Comparison of ENCODE assay signal across 17 cellular contexts in genomic region chr4:189232274-189232673, GRCh38.
DNase-seq lines count a peak whose midpoint lies in the region; ATAC-seq and TF ChIP-seq lines count a peak whose summit lies in the region.
"Had no signal": no experiment of that assay in that cellular context is flagged by ENCODE, and none has a peak within 500 bp of the region (broad histone marks: within the 10 kb centered on the region; RNA-seq: fewer than 3 reads in every experiment).

No MANE protein-coding gene starts in this region.

- no peak overlapping the region for H3K27ac Mint-ChIP-seq in activated naive CD4-positive, alpha-beta T cell treated with anti-CD3 and anti-CD28 coated beads, Interleukin-2, amount 10 ng/mL, durations not matched to agents 7 days and 5 days
- H3K27ac Mint-ChIP-seq: B cell; CD4-positive, alpha-beta memory T cell; HFFc6 had no signal

- no peak overlapping the region for H3K4me3 Mint-ChIP-seq in activated naive CD4-positive, alpha-beta T cell treated with anti-CD3 and anti-CD28 coated beads, Interleukin-2, amount 10 ng/mL, durations not matched to agents 7 days and 5 days
- H3K4me3 Mint-ChIP-seq: B cell; CD4-positive, alpha-beta memory T cell; HFFc6 had no signal

- 7% methylated on average over 2 of the region's 2 CpGs for WGBS in mammary epithelial cell (ENCODE audit: low coverage, missing lambda C conversion rate)

- no peak for TF ChIP-seq CTCF in AG10803 (conservative IDR thresholded peaks at IDR 0.05; ENCODE audit: low read length)
- no peak for TF ChIP-seq CTCF in mammary epithelial cell (conservative IDR thresholded peaks at IDR 0.05 in 1 of 2, IDR thresholded peaks at IDR 0.05 in 1 of 2; ENCODE audit: extremely low read depth in 1 of 2, insufficient read depth in 1 of 2, low read depth in 1 of 2, low read length in 2 of 2)
- no peak for TF ChIP-seq CTCF in fibroblast of mammary gland (conservative IDR thresholded peaks at IDR 0.05; ENCODE audit: control insufficient read depth, insufficient read depth, low read depth, low read length)
- TF ChIP-seq CTCF in OCI-LY7 (conservative IDR thresholded peaks at IDR 0.05; ENCODE audit: low read length), result no peak

- no peaks in the 10 kb centered on the region for H3K4me1 Mint-ChIP-seq in activated naive CD4-positive, alpha-beta T cell treated with anti-CD3 and anti-CD28 coated beads, Interleukin-2, amount 10 ng/mL, durations not matched to agents 7 days and 5 days
- H3K4me1 Mint-ChIP-seq: B cell; CD4-positive, alpha-beta memory T cell had no signal

- no peaks in the 10 kb centered on the region for H3K36me3 Mint-ChIP-seq in activated naive CD4-positive, alpha-beta T cell treated with anti-CD3 and anti-CD28 coated beads, Interleukin-2, amount 10 ng/mL, durations not matched to agents 7 days and 5 days
- H3K36me3 Mint-ChIP-seq: CD4-positive, alpha-beta memory T cell had no signal

- H2AFZ ChIP-seq in mammary epithelial cell (ENCODE audit: low read depth, low read length) (no peak overlapping the region), OCI-LY7 (ENCODE audit: low read length) (no peak overlapping the region)

- BruUV-seq in mammary epithelial cell (replicated peaks; lab: Mats Ljungman, UMichigan), result no TSS peak
- no TSS peak for BruUV-seq in OCI-LY7 (replicated peaks; lab: Mats Ljungman, UMichigan)

- H3K4me3 ChIP-seq in AG10803 (ENCODE audit: low read length) (no peak overlapping the region), mammary epithelial cell (replicated peaks in 1 of 3; ENCODE audit: insufficient read depth in 1 of 3, low read depth in 2 of 3, low read length in 3 of 3) (no peak overlapping the region), fibroblast of mammary gland (ENCODE audit: control insufficient read depth, low read depth, low read length) (no peak overlapping the region), OCI-LY7 (ENCODE audit: low read depth, low read length, poor library complexity, severe bottlenecking) (no peak overlapping the region)

- peaks cover 15% of the 10 kb centered on the region for H3K9me3 ChIP-seq in mammary epithelial cell (replicated peaks; ENCODE audit: insufficient read depth, low read length)
- no peaks in the 10 kb centered on the region for H3K9me3 ChIP-seq in OCI-LY7 (ENCODE audit: low read length)

- no peak for ATAC-seq in GM18502 (IDR thresholded peaks at IDR 0.05; ENCODE audit: poor library complexity, unreplicated experiment)

- POLR2A ChIA-PET in OCI-LY7 (lab: Charles Lee), result no interaction called here

- no peak overlapping the region for H3K4me2 ChIP-seq in mammary epithelial cell (ENCODE audit: insufficient read depth, low read depth, low read length)
- no peak overlapping the region for H3K4me2 ChIP-seq in OCI-LY7 (ENCODE audit: low read length)

- peaks cover 8% of the 10 kb centered on the region for H3K9me3 Mint-ChIP-seq in activated naive CD4-positive, alpha-beta T cell treated with anti-CD3 and anti-CD28 coated beads, Interleukin-2, amount 10 ng/mL, durations not matched to agents 7 days and 5 days

- H3K79me2 ChIP-seq in mammary epithelial cell (ENCODE audit: insufficient read depth, low read length) (no peaks in the 10 kb centered on the region), OCI-LY7 (ENCODE audit: insufficient read depth, low read depth, low read length) (no peaks in the 10 kb centered on the region)

- no peaks in the 10 kb centered on the region for H3K27me3 Mint-ChIP-seq in activated naive CD4-positive, alpha-beta T cell treated with anti-CD3 and anti-CD28 coated beads, Interleukin-2, amount 10 ng/mL, durations not matched to agents 7 days and 5 days
- H3K27me3 Mint-ChIP-seq: B cell; CD4-positive, alpha-beta memory T cell had no signal

- intact Hi-C loops in mammary epithelial cell (cut with micrococcal nuclease) (no loop called here), OCI-LY7 (cut with micrococcal nuclease; ENCODE audit: unreplicated experiment) (no loop called here)

- no peaks in the 10 kb centered on the region for H3K27me3 ChIP-seq in mammary epithelial cell (ENCODE audit: insufficient read depth, low read length)

- H3K9me2 ChIP-seq in OCI-LY7 (ENCODE audit: insufficient read depth, low read length), result no peaks in the 10 kb centered on the region

- DNase-seq in AG10803 (ENCODE audit: low read depth) (peak; percentile 1), HPDE6-E6E7 (ENCODE audit: extremely low spot score) (peak; percentile 19), mammary epithelial cell (peak; percentile 55), fibroblast of mammary gland (ENCODE audit: low read depth) (peak; percentile 0), OCI-LY7 (ENCODE audit: low spot score) (no peak), glomerular visceral epithelial cell (ENCODE audit: extremely low spot score) (no peak)
- no peak for DNase-seq in activated naive CD4-positive, alpha-beta T cell treated with anti-CD3 and anti-CD28 coated beads, Interleukin-2, amount 10 ng/mL, durations not matched to agents 7 days and 5 days
- DNase-seq: ACHN; CD4-positive, alpha-beta memory T cell; DMS153; DMS79 treated with DMSO at 0.1 percent for 48 hours; GDM1; HCEC 1CT; HFFc6 had no signal

- H4K20me1 ChIP-seq in mammary epithelial cell (ENCODE audit: insufficient read depth, low read length) (no peaks in the 10 kb centered on the region), OCI-LY7 (ENCODE audit: insufficient read depth, low read length) (no peaks in the 10 kb centered on the region)

- dilution Hi-C loops in mammary epithelial cell (cut with HindIII; ENCODE audit: low sequenced_read_pairs), result no loop called here

- H3K27ac ChIP-seq in mammary epithelial cell (ENCODE audit: insufficient read depth, low read depth, low read length) (no peak overlapping the region), OCI-LY7 (ENCODE audit: low read depth, low read length, poor library complexity, severe bottlenecking) (no peak overlapping the region)
- H3K27ac ChIP-seq: C4-2B had no signal

- H3K9ac ChIP-seq in mammary epithelial cell (ENCODE audit: insufficient read depth, low read length), result no peak overlapping the region

- H3K36me3 ChIP-seq in mammary epithelial cell (ENCODE audit: insufficient read depth, low read length) (no peaks in the 10 kb centered on the region), OCI-LY7 (ENCODE audit: insufficient read depth, low read length) (no peaks in the 10 kb centered on the region)

- CTCF ChIA-PET in mammary epithelial cell (lab: Charles Lee; ENCODE audit: low non-redundant PET) (no interaction called here), OCI-LY7 (lab: Charles Lee; ENCODE audit: unreplicated experiment) (no interaction called here)
- CTCF ChIA-PET in activated naive CD4-positive, alpha-beta T cell treated with anti-CD3 and anti-CD28 coated beads, Interleukin-2, amount 10 ng/mL, durations not matched to agents 7 days and 5 days (lab: Charles Lee), result no interaction called here

- no peaks in the 10 kb centered on the region for H3K4me1 ChIP-seq in mammary epithelial cell (ENCODE audit: insufficient read depth, low read length)
- H3K4me1 ChIP-seq in OCI-LY7 (ENCODE audit: insufficient read depth, low read length, poor library complexity, severe bottlenecking), result no peaks in the 10 kb centered on the region

- in situ Hi-C loops in mammary epithelial cell (cut with MboI; ENCODE audit: low sequenced_read_pairs in 2 of 2), result no loop called here

Comparison
In these comparisons a context has a peak if more than half of its experiments do, and no peak if none do; other contexts are left out.
1. DNase-seq: peak in AG10803 (single experiment), HPDE6-E6E7 (single experiment), mammary epithelial cell (single experiment) and fibroblast of mammary gland (single experiment); none in OCI-LY7 (single experiment), activated naive CD4-positive, alpha-beta T cell treated with anti-CD3 and anti-CD28 coated beads, Interleukin-2, amount 10 ng/mL, durations not matched to agents 7 days and 5 days (single experiment) and glomerular visceral epithelial cell (single experiment).